9 cellular contexts compared by ENCODE assay signal in the genomic region with DNA sequence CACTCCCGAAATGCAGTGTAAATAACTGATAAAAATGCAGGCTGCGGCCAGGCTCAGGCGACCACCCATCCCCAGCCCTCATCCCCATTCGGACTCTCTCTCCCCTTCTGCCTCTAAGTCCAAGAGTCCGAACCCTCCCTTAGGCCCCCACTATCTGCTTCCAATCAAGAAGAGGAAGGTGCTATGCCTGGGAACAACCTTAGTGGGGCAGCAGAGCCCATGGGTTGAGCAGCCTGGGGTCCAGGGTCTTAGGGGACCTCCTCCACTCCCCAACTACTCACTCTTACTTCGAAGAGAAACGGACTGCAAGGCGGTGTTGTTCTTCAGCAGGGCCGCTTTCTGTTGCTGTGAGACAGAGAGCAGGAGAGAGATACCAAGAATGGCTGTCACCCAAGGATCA. TPM values are rescaled to one million over a fixed set of nuclear protein-coding genes. Genes with fewer than 3 reads are reported as not detected.
DNase-seq lines count a peak whose midpoint lies in the region; ATAC-seq, FAIRE-seq and TF ChIP-seq lines count a peak whose summit lies in the region.
"Had no signal": no experiment of that assay in that cellular context is flagged by ENCODE, and none has a peak within 500 bp of the region (broad histone marks: within the 10 kb centered on the region; RNA-seq: fewer than 3 reads in every experiment).

No MANE protein-coding gene starts in this region.

- H3K36me3 ChIP-seq in endothelial cell of umbilical vein (ENCODE audit: control insufficient read depth in 2 of 2, extremely low read depth in 1 of 2, insufficient read depth in 2 of 2, low read length in 2 of 2): peaks cover 17 to 40% of the 10 kb centered on the region in 2 experiments

- H3K27ac ChIP-seq in endothelial cell of umbilical vein (ENCODE audit: insufficient read depth, low read depth, low read length) (no peak overlapping the region), substantia nigra (ENCODE audit: low read depth, low read length, poor library complexity, severe bottlenecking) (peak overlapping the region; percentile 100)

- peak; percentile 8 to 38 for TF ChIP-seq CTCF in endothelial cell of umbilical vein (IDR thresholded peaks at IDR 0.05; ENCODE audit: extremely low read depth in 1 of 2, insufficient read depth in 1 of 2, low read depth in 1 of 2, low read length in 2 of 2)

- H3K4me2 ChIP-seq in endothelial cell of umbilical vein (ENCODE audit: insufficient read depth, low read length): no peak overlapping the region
- H3K4me2 ChIP-seq: smooth muscle cell had no signal

- TF ChIP-seq POLR2A in endothelial cell of umbilical vein (IDR thresholded peaks at IDR 0.05; ENCODE audit: low read depth, low read length): no peak

- dilution Hi-C loops in endothelial cell of umbilical vein (cut with MboI; ENCODE audit: extremely low pct_ligation_motif_present, low sequenced_read_pairs): no loop called here

- H3K27ac Mint-ChIP-seq in activated CD4-positive, alpha-beta T cell treated with anti-CD3 and anti-CD28 coated beads for 36 hours: peak overlapping the region; percentile 83

- no peak for ATAC-seq in activated CD4-positive, alpha-beta T cell treated with anti-CD3 and anti-CD28 coated beads for 36 hours
- ATAC-seq in GM18907 (IDR thresholded peaks at IDR 0.05; ENCODE audit: unreplicated experiment): no peak

- H3K79me2 ChIP-seq in endothelial cell of umbilical vein (ENCODE audit: control insufficient read depth, insufficient read depth, low read length): peaks cover 47% of the 10 kb centered on the region

- no peak for FAIRE-seq in endothelial cell of umbilical vein (lab: Jason Lieb, UNC)
- FAIRE-seq: endometrium had no signal

- no peak overlapping the region for H3K9ac ChIP-seq in endothelial cell of umbilical vein (replicated peaks; ENCODE audit: extremely low read depth, insufficient read depth, low read length)

- BruUV-seq in endothelial cell of umbilical vein (replicated peaks; lab: Mats Ljungman, UMichigan): no TSS peak

- peaks cover 53% of the 10 kb centered on the region for H3K4me1 Mint-ChIP-seq in activated CD4-positive, alpha-beta T cell treated with anti-CD3 and anti-CD28 coated beads for 36 hours

- H3K9me3 ChIP-seq in endothelial cell of umbilical vein (replicated peaks; ENCODE audit: control insufficient read depth, insufficient read depth, low read length): no peaks in the 10 kb centered on the region

- no peaks in the 10 kb centered on the region for H4K20me1 ChIP-seq in endothelial cell of umbilical vein (replicated peaks; ENCODE audit: control insufficient read depth, extremely low read depth, insufficient read depth, low read length)

- POLR2A ChIA-PET in activated CD4-positive, alpha-beta T cell treated with anti-CD3 and anti-CD28 coated beads for 36 hours (lab: Charles Lee): interaction anchor here (1.5 kb wide), 1 partner anchor 13 kb away, joined by 4 read pairs; a partner anchor contains a TSS
- POLR2A ChIA-PET in endothelial cell of umbilical vein (lab: Charles Lee): no interaction called here

- no peak overlapping the region for H3K4me3 Mint-ChIP-seq in activated CD4-positive, alpha-beta T cell treated with anti-CD3 and anti-CD28 coated beads for 36 hours

- H3K9me3 Mint-ChIP-seq in activated CD4-positive, alpha-beta T cell treated with anti-CD3 and anti-CD28 coated beads for 36 hours (ENCODE audit: low read depth): no peaks in the 10 kb centered on the region

- H3K27me3 ChIP-seq in endothelial cell of umbilical vein (ENCODE audit: control insufficient read depth in 2 of 2, insufficient read depth in 2 of 2, low read length in 2 of 2): no peaks in the 10 kb centered on the region

- no peaks in the 10 kb centered on the region for H3K27me3 Mint-ChIP-seq in activated CD4-positive, alpha-beta T cell treated with anti-CD3 and anti-CD28 coated beads for 36 hours

- intact Hi-C loops in activated CD4-positive, alpha-beta T cell treated with anti-CD3 and anti-CD28 coated beads for 36 hours (cut with DNase I, micrococcal nuclease): loop anchor here in 1 of 2 experiments (2.0 kb wide), 1 partner anchor 23 kb away; no protein-coding TSS in a partner anchor
- intact Hi-C loops in endothelial cell of umbilical vein (cut with micrococcal nuclease): loop anchor here (10.0 kb wide), 1 partner anchor 169 kb away; no protein-coding TSS in a partner anchor

- CTCF ChIA-PET in activated CD4-positive, alpha-beta T cell treated with anti-CD3 and anti-CD28 coated beads for 36 hours (lab: Charles Lee): no interaction called here
- CTCF ChIA-PET in endothelial cell of umbilical vein (lab: Charles Lee): interaction anchor here (1.3 to 5.5 kb wide), 8 partner anchors 9 to 28 kb away, joined by 3 to 41 read pairs (median 8); a partner anchor contains a TSS

- H3K4me3 ChIP-seq in endothelial cell of umbilical vein (replicated peaks in 1 of 3; ENCODE audit: insufficient read depth in 1 of 3, low read depth in 1 of 3, low read length in 3 of 3): no peak overlapping the region
- H3K4me3 ChIP-seq: smooth muscle cell had no signal

- peaks cover 60% of the 10 kb centered on the region for H3K36me3 Mint-ChIP-seq in activated CD4-positive, alpha-beta T cell treated with anti-CD3 and anti-CD28 coated beads for 36 hours (ENCODE audit: low read depth)

- no peak for DNase-seq in activated CD4-positive, alpha-beta T cell treated with anti-CD3 and anti-CD28 coated beads for 36 hours
- DNase-seq in activated CD4-positive, alpha-beta T cell treated with anti-CD3 and anti-CD28 coated beads for 4 hours: no peak
- no peak for DNase-seq in endothelial cell of umbilical vein (ENCODE audit: low read depth, low spot score)
- peak in 5 of 49 donors; percentile 2 to 20 (median 8) for DNase-seq in substantia nigra (lab: John Stamatoyannopoulos, UW)
- no peak for DNase-seq in NCI-H1092 treated with DMSO at 0.1 percent for 48 hours (lab: John Stamatoyannopoulos, UW)
- DNase-seq: ACHN had no signal

- H3K9me1 ChIP-seq in endothelial cell of umbilical vein (replicated peaks; ENCODE audit: control insufficient read depth, extremely low read depth, insufficient read depth, low read length): no peaks in the 10 kb centered on the region

- no peak overlapping the region for H2AFZ ChIP-seq in endothelial cell of umbilical vein (ENCODE audit: low read depth, low read length)

- peaks cover 63% of the 10 kb centered on the region for H3K4me1 ChIP-seq in endothelial cell of umbilical vein (ENCODE audit: control insufficient read depth, extremely low read depth, insufficient read depth, low read length)

RNA-seq across cellular contexts. Expression of a gene that starts 12.2 kb away (rescaled TPM):
- total RNA-seq in activated CD4-positive, alpha-beta T cell treated with anti-CD3 and anti-CD28 coated beads for 36 hours: 100 to 1,000 TPM; 135 to 216 TPM
- 110 and 118 TPM in 2 replicates for total RNA-seq in endothelial cell of umbilical vein
- polyA plus RNA-seq in endothelial cell of umbilical vein: 59.2 and 62.0 TPM in 2 replicates
- 67.4 and 113 TPM in 2 replicates for polyA plus RNA-seq in endothelial cell of umbilical vein (2011; cell fraction: cytosol; rRNA removed)
- polyA plus RNA-seq in endothelial cell of umbilical vein (2011; cell fraction: nucleus; rRNA removed): 270 and 317 TPM in 2 replicates
- polyA plus RNA-seq in endothelial cell of umbilical vein (2012): 50.9 and 52.8 TPM in 2 replicates
- 81.5 and 92.0 TPM in 2 replicates for polyA minus RNA-seq in endothelial cell of umbilical vein
- polyA minus RNA-seq in endothelial cell of umbilical vein (2011; cell fraction: cytosol; rRNA and poly(A)+ RNA removed): 29.1 TPM
- 55.2 and 62.7 TPM in 2 replicates for polyA minus RNA-seq in endothelial cell of umbilical vein (2011; cell fraction: nucleus; rRNA and poly(A)+ RNA removed)

RNA-seq across cellular contexts. Expression of a gene that starts 24.7 kb away (rescaled TPM):
- total RNA-seq in activated CD4-positive, alpha-beta T cell treated with anti-CD3 and anti-CD28 coated beads for 36 hours: not detected
- not detected in 2 replicates for total RNA-seq in endothelial cell of umbilical vein
- polyA plus RNA-seq in endothelial cell of umbilical vein: not detected in 2 replicates
- not detected in 2 replicates for polyA plus RNA-seq in endothelial cell of umbilical vein (2011; cell fraction: cytosol; rRNA removed)
- not detected in 2 replicates for polyA plus RNA-seq in endothelial cell of umbilical vein (2011; cell fraction: nucleus; rRNA removed)
- not detected in 2 replicates for polyA plus RNA-seq in endothelial cell of umbilical vein (2012)
- not detected in 2 replicates for polyA minus RNA-seq in endothelial cell of umbilical vein
- not detected for polyA minus RNA-seq in endothelial cell of umbilical vein (2011; cell fraction: cytosol; rRNA and poly(A)+ RNA removed)
- polyA minus RNA-seq in endothelial cell of umbilical vein (2011; cell fraction: nucleus; rRNA and poly(A)+ RNA removed): 0.34 TPM in 1 of 2 replicates, not detected in the other
- total RNA-seq: smooth muscle cell had no signal

RNA-seq across cellular contexts. Expression of a gene that starts 31.9 kb away (rescaled TPM):
- 10 to 100 TPM; 68.7 to 97.5 TPM for total RNA-seq in activated CD4-positive, alpha-beta T cell treated with anti-CD3 and anti-CD28 coated beads for 36 hours
- total RNA-seq in endothelial cell of umbilical vein: 54.1 and 55.6 TPM in 2 replicates
- polyA plus RNA-seq in endothelial cell of umbilical vein: 47.9 and 48.6 TPM in 2 replicates
- 22.4 and 25.5 TPM in 2 replicates for polyA plus RNA-seq in endothelial cell of umbilical vein (2011; cell fraction: cytosol; rRNA removed)
- polyA plus RNA-seq in endothelial cell of umbilical vein (2011; cell fraction: nucleus; rRNA removed): 123 and 207 TPM in 2 replicates
- 19.8 and 29.0 TPM in 2 replicates for polyA plus RNA-seq in endothelial cell of umbilical vein (2012)
- polyA minus RNA-seq in endothelial cell of umbilical vein: 75.4 and 81.4 TPM in 2 replicates
- 50.2 TPM for polyA minus RNA-seq in endothelial cell of umbilical vein (2011; cell fraction: cytosol; rRNA and poly(A)+ RNA removed)
- 68.0 and 96.9 TPM in 2 replicates for polyA minus RNA-seq in endothelial cell of umbilical vein (2011; cell fraction: nucleus; rRNA and poly(A)+ RNA removed)

RNA-seq across cellular contexts. Expression of a gene that starts 54.6 kb away (rescaled TPM):
- 100 to 1,000 TPM; 143 to 197 TPM for total RNA-seq in activated CD4-positive, alpha-beta T cell treated with anti-CD3 and anti-CD28 coated beads for 36 hours
- total RNA-seq in endothelial cell of umbilical vein: 339 and 362 TPM in 2 replicates
- 1,337 and 1,787 TPM in 2 replicates for polyA plus RNA-seq in endothelial cell of umbilical vein
- 1,307 and 1,533 TPM in 2 replicates for polyA plus RNA-seq in endothelial cell of umbilical vein (2011; cell fraction: cytosol; rRNA removed)
- polyA plus RNA-seq in endothelial cell of umbilical vein (2011; cell fraction: nucleus; rRNA removed): 531 and 557 TPM in 2 replicates
- 362 and 401 TPM in 2 replicates for polyA plus RNA-seq in endothelial cell of umbilical vein (2012)
- 780 and 932 TPM in 2 replicates for polyA minus RNA-seq in endothelial cell of umbilical vein
- 99.6 TPM for polyA minus RNA-seq in endothelial cell of umbilical vein (2011; cell fraction: cytosol; rRNA and poly(A)+ RNA removed)
- 84.7 and 121 TPM in 2 replicates for polyA minus RNA-seq in endothelial cell of umbilical vein (2011; cell fraction: nucleus; rRNA and poly(A)+ RNA removed)

RNA-seq across cellular contexts. Expression of a gene that starts 55.0 kb away (rescaled TPM):
- 10 to 100 TPM; 20.3 to 23.0 TPM for total RNA-seq in activated CD4-positive, alpha-beta T cell treated with anti-CD3 and anti-CD28 coated beads for 36 hours
- 46.4 and 47.8 TPM in 2 replicates for total RNA-seq in endothelial cell of umbilical vein
- 52.0 and 65.5 TPM in 2 replicates for polyA plus RNA-seq in endothelial cell of umbilical vein
- polyA plus RNA-seq in endothelial cell of umbilical vein (2011; cell fraction: cytosol; rRNA removed): 56.2 and 62.6 TPM in 2 replicates
- 41.7 and 45.6 TPM in 2 replicates for polyA plus RNA-seq in endothelial cell of umbilical vein (2011; cell fraction: nucleus; rRNA removed)
- polyA plus RNA-seq in endothelial cell of umbilical vein (2012): 36.1 and 37.2 TPM in 2 replicates
- 79.4 and 130 TPM in 2 replicates for polyA minus RNA-seq in endothelial cell of umbilical vein
- polyA minus RNA-seq in endothelial cell of umbilical vein (2011; cell fraction: cytosol; rRNA and poly(A)+ RNA removed): 15.1 TPM
- 21.7 and 35.0 TPM in 2 replicates for polyA minus RNA-seq in endothelial cell of umbilical vein (2011; cell fraction: nucleus; rRNA and poly(A)+ RNA removed)
